8 cellular contexts compared by ENCODE assay signal in genomic region chr18:62714671-62715438, GRCh38. TPM values are rescaled to one million over a fixed set of nuclear protein-coding genes. Genes with fewer than 3 reads are reported as not detected.
A peak's percentile ranks its signal among the peaks of the same experiment; 100 is the strongest.
DNase-seq lines count a peak whose midpoint lies in the region; ATAC-seq, FAIRE-seq and TF ChIP-seq lines count a peak whose summit lies in the region.

No MANE protein-coding gene starts in this region.

- H3K9ac ChIP-seq in iPS-20b (ENCODE audit: low read depth, low read length) = peak overlapping the region; percentile 66; the same call in 1 of the 2 replicates
- peak overlapping the region; percentile 67 to 77 (median 71) for H3K9ac ChIP-seq in skeletal muscle tissue (ENCODE audit: low read depth in 1 of 3, low read length in 3 of 3)

- H3K9me3 ChIP-seq in iPS-20b (ENCODE audit: insufficient read depth, low read depth, low read length) = no peaks in the 10 kb centered on the region
- no peaks in the 10 kb centered on the region for H3K9me3 ChIP-seq in skeletal muscle tissue (ENCODE audit: control insufficient read depth in 3 of 3, low read length in 3 of 3)

- DNase-seq in AG08395 (ENCODE audit: low spot score) = peak; percentile 99
- peak; percentile 100 for DNase-seq in NCI-H2196 treated with DMSO at 0.1 percent for 48 hours (lab: John Stamatoyannopoulos, UW; ENCODE audit: unreplicated experiment)
- DNase-seq in bronchial epithelial cell (ENCODE audit: low read depth) = peak; percentile 98

- H3K4me1 ChIP-seq in iPS-20b (ENCODE audit: insufficient read depth, low read length) (peaks cover 14% of the 10 kb centered on the region; the same call in 1 of the 2 replicates), skeletal muscle tissue (ENCODE audit: control insufficient read depth in 3 of 3, insufficient read depth in 3 of 3, low read length in 3 of 3) (peaks cover 10 to 21% (median 11%) of the 10 kb centered on the region in 3 donors)

- TF ChIP-seq CTCF in WI38 (IDR thresholded peaks at IDR 0.05; ENCODE audit: low read depth, low read length) (peak; percentile 45), bronchial epithelial cell (IDR thresholded peaks at IDR 0.05; ENCODE audit: insufficient read depth, low read length, severe bottlenecking) (peak; percentile 81)

- ATAC-seq in GM18907 (IDR thresholded peaks at IDR 0.05; ENCODE audit: unreplicated experiment) = peak; percentile 72
- ATAC-seq in HG03139 (IDR thresholded peaks at IDR 0.05; ENCODE audit: unreplicated experiment) = peak; percentile 66

- H3K4me3 ChIP-seq in WI38 (ENCODE audit: low read depth, low read length) = peak overlapping the region; percentile 67
- peak overlapping the region; percentile 75 for H3K4me3 ChIP-seq in bronchial epithelial cell (ENCODE audit: low read depth, low read length)
- H3K4me3 ChIP-seq in iPS-20b (ENCODE audit: low read length) = peak overlapping the region; percentile 60
- H3K4me3 ChIP-seq in skeletal muscle tissue (ENCODE audit: low read length in 3 of 3) = peak overlapping the region; percentile 69 to 78 (median 78)

- H3K36me3 ChIP-seq in bronchial epithelial cell (ENCODE audit: control insufficient read depth, insufficient read depth, low read length) = no peaks in the 10 kb centered on the region
- no peaks in the 10 kb centered on the region for H3K36me3 ChIP-seq in iPS-20b (ENCODE audit: insufficient read depth, low read depth, low read length)
- no peaks in the 10 kb centered on the region for H3K36me3 ChIP-seq in skeletal muscle tissue (ENCODE audit: control insufficient read depth in 3 of 3, insufficient read depth in 3 of 3, low read length in 3 of 3)

- H3K27ac ChIP-seq in iPS-20b (ENCODE audit: low read length) (peak overlapping the region; percentile 1), skeletal muscle tissue (ENCODE audit: low read depth, low read length) (peak overlapping the region; percentile 83)

- no peaks in the 10 kb centered on the region for H3K27me3 ChIP-seq in bronchial epithelial cell (ENCODE audit: control insufficient read depth, insufficient read depth, low read length)
- H3K27me3 ChIP-seq in iPS-20b (ENCODE audit: insufficient read depth, low read length) = no peaks in the 10 kb centered on the region
- no peaks in the 10 kb centered on the region for H3K27me3 ChIP-seq in skeletal muscle tissue (ENCODE audit: control insufficient read depth in 3 of 3, insufficient read depth in 3 of 3, low read length in 3 of 3)

- FAIRE-seq in bronchial epithelial cell (lab: Jason Lieb, UNC) = peak; percentile 98

RNA-seq across cellular contexts. Expression of gene PHLPP1, which starts 0.5 kb away (rescaled TPM):
- total RNA-seq in bronchial epithelial cell (3.4 and 5.6 TPM in 2 replicates), skeletal muscle tissue (11.5 TPM)

Comparison
In these comparisons a context has a peak if more than half of its experiments do, and no peak if none do; other contexts are left out.
1. Peak in every context shown above with its lines: DNase-seq, ATAC-seq, H3K4me3 ChIP-seq and H3K27ac ChIP-seq.